1 cellular context compared by ENCODE assay signal in genomic region chr13:49607761-49608160, GRCh38.
TF ChIP-seq lines count a peak whose summit lies in the region.

No MANE protein-coding gene starts in this region.

TF ChIP-seq in GM12878, 131 proteins besides CTCF, POLR2A, EP300 and RAD21:
- TF ChIP-seq IKZF2 (IDR thresholded peaks at IDR 0.05), result no peak
- TF ChIP-seq ZNF622 (IDR thresholded peaks at IDR 0.05), result no peak
- no peak for TF ChIP-seq REST (IDR thresholded peaks at IDR 0.05; ENCODE audit: low read depth, low read length)
- TF ChIP-seq FOXK2 (IDR thresholded peaks at IDR 0.05), result no peak
- no peak for TF ChIP-seq ZNF687 (IDR thresholded peaks at IDR 0.05)
- TF ChIP-seq CBFB (IDR thresholded peaks at IDR 0.05; ENCODE audit: low read depth), result no peak
- TF ChIP-seq RUNX3 (IDR thresholded peaks at IDR 0.05; ENCODE audit: low read length), result no peak
- TF ChIP-seq DPF2 (IDR thresholded peaks at IDR 0.05), result no peak
- TF ChIP-seq ASH2L (IDR thresholded peaks at IDR 0.05; ENCODE audit: borderline replicate concordance, low read depth), result no peak
TF ChIP-seq in GM12878: peak in this region for 0.
